ENCODE assay signal across 21 cellular contexts in genomic region chr1:37631039-37631428, GRCh38.
DNase-seq lines count a peak whose midpoint lies in the region; ATAC-seq, FAIRE-seq and TF ChIP-seq lines count a peak whose summit lies in the region.
"Had no signal": no experiment of that assay in that cellular context is flagged by ENCODE, and none has a peak within 500 bp of the region (broad histone marks: within the 10 kb centered on the region; RNA-seq: fewer than 3 reads in every experiment).

No MANE protein-coding gene starts in this region.

- DNase-seq in D721Med (ENCODE audit: insufficient read length, low spot score) (peak; percentile 57), DMS79 treated with DMSO at 0.1 percent for 48 hours (lab: John Stamatoyannopoulos, UW) (peak; percentile 12), NCI-H524 (lab: John Stamatoyannopoulos, UW) (peak; percentile 61 to 77), NCI-H187 treated with DMSO at 0.1 percent for 48 hours (lab: John Stamatoyannopoulos, UW) (no peak), coronary artery (ENCODE audit: low spot score) (no peak), NCI-H2081 (lab: John Stamatoyannopoulos, UW) (no peak)
- DNase-seq: BE2C, HCEC 1CT, IMR-90, NCI-H1105 treated with DMSO at 0.1 percent for 48 hours, NCI-H1694 treated with DMSO at 0.1 percent for 48 hours, NCI-H748 treated with DMSO at 0.1 percent for 48 hours, OCI-M1, T-cell had no signal

- peaks cover 83% of the 10 kb centered on the region for H3K27me3 Mint-ChIP-seq in nephron (ENCODE audit: low read depth)

- peak overlapping the region in 2 of 3 experiments; percentile 18 to 51 for H3K27ac Mint-ChIP-seq in nephron
- H3K27ac Mint-ChIP-seq: GM23338, T-cell had no signal

- ATAC-seq in GM21737 (IDR thresholded peaks at IDR 0.05; ENCODE audit: unreplicated experiment), result no peak
- ATAC-seq: T-cell had no signal

- H3K9me3 Mint-ChIP-seq in nephron, result no peaks in the 10 kb centered on the region
- H3K9me3 Mint-ChIP-seq: GM23338, T-cell had no signal

- peaks cover 19% of the 10 kb centered on the region for H3K4me1 Mint-ChIP-seq in nephron

- H3K27ac ChIP-seq in coronary artery, result no peak overlapping the region
- H3K27ac ChIP-seq: KMS-11, SJCRH30 had no signal

- H3K4me3 ChIP-seq in coronary artery, result no peak overlapping the region
- H3K4me3 ChIP-seq: GM12878, GM23338, SJCRH30 had no signal

- no peaks in the 10 kb centered on the region for H3K36me3 Mint-ChIP-seq in nephron (ENCODE audit: low read depth)
- H3K36me3 Mint-ChIP-seq: T-cell had no signal

- TF ChIP-seq CTCF in D721Med (IDR thresholded peaks at IDR 0.05; ENCODE audit: insufficient read depth, missing control alignments) (no peak), nephron (IDR thresholded peaks at IDR 0.05; ENCODE audit: unreplicated experiment in 3 of 3) (no peak), coronary artery (IDR thresholded peaks at IDR 0.05) (no peak)

- no peak for FAIRE-seq in D721Med (lab: Jason Lieb, UNC)
- FAIRE-seq: GM12878, RCC 7860 had no signal

- peak overlapping the region in 2 of 3 experiments; percentile 1 to 14 for H3K4me3 Mint-ChIP-seq in nephron
- H3K4me3 Mint-ChIP-seq: GM23338, T-cell had no signal

Comparison
In these comparisons a context has a peak if more than half of its experiments do, and no peak if none do; other contexts are left out.
1. DNase-seq: peak in D721Med (single experiment), DMS79 treated with DMSO at 0.1 percent for 48 hours (single experiment) and NCI-H524 (2 of 2); none in NCI-H187 treated with DMSO at 0.1 percent for 48 hours (single experiment), coronary artery (single experiment) and NCI-H2081 (0 of 2).